ENCODE assay signal across 1 cellular context in the genomic region with DNA sequence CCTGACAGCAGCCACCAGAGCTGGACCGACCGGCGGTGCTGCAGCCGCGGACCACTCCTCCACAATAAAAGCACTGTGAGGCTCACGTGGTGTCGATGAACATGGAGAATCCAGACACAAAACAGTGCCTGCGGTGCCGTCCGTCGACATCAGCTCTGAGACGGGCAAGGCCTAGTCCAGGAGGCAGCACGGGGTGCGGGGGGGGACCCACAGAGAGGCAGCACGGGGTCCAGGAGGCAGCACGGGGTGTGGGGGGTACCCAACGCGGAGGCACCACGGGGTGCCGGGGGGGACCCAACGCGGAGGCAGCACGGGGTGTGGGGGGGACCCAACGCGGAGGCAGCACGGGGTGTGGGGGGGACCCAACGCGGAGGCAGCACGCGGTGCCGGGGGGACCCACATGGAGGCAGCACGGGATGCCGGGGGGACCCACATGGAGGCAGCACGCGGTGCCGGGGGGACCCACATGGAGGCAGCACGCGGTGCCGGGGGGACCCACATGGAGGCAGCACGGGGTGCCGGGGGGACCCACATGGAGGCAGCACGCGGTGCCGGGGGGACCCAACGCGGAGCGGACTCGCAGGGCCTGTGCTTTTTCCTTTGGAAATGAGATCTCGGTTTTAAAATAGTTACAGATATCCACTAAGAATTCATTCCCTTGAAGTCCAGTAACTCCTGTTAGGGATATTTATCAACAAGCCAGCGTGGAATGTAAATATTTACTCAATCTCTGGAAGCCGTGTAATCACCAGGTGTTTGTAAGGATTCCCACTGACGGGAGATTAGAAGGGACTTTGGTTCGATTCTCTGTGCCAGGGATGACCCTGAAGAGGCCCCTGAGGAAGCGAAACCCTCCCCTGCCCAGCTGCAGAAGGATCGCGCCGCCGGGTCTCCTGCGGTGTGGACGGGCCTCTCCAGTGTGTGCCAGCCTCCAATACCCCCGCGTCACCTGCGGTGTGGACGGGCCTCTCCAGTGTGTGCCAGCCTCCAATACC.
TF ChIP-seq lines count a peak whose summit lies in the region.

No MANE protein-coding gene starts in this region.

TF ChIP-seq in HepG2, 621 proteins besides CTCF, POLR2A, EP300 and RAD21 (continued from another document and continues in another):
- TF ChIP-seq, protein P1, sequence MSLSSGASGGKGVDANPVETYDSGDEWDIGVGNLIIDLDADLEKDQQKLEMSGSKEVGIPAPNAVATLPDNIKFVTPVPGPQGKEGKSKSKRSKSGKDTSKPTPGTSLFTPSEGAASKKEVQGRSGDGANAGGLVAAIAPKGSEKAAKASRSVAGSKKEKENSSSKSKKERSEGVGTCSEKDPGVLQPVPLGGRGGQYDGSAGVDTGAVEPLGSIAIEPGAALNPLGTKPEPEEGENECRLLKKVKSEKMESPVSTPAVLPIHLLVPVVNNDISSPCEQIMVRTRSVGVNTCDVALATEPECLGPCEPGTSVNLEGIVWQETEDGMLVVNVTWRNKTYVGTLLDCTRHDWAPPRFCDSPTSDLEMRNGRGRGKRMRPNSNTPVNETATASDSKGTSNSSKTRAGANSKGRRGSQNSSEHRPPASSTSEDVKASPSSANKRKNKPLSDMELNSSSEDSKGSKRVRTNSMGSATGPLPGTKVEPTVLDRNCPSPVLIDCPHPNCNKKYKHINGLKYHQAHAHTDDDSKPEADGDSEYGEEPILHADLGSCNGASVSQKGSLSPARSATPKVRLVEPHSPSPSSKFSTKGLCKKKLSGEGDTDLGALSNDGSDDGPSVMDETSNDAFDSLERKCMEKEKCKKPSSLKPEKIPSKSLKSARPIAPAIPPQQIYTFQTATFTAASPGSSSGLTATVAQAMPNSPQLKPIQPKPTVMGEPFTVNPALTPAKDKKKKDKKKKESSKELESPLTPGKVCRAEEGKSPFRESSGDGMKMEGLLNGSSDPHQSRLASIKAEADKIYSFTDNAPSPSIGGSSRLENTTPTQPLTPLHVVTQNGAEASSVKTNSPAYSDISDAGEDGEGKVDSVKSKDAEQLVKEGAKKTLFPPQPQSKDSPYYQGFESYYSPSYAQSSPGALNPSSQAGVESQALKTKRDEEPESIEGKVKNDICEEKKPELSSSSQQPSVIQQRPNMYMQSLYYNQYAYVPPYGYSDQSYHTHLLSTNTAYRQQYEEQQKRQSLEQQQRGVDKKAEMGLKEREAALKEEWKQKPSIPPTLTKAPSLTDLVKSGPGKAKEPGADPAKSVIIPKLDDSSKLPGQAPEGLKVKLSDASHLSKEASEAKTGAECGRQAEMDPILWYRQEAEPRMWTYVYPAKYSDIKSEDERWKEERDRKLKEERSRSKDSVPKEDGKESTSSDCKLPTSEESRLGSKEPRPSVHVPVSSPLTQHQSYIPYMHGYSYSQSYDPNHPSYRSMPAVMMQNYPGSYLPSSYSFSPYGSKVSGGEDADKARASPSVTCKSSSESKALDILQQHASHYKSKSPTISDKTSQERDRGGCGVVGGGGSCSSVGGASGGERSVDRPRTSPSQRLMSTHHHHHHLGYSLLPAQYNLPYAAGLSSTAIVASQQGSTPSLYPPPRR (CRISPR knock-in tag; IDR thresholded peaks at IDR 0.05; ENCODE audit: borderline replicate concordance): no peak
- TF ChIP-seq FOXO1 (CRISPR knock-in tag; IDR thresholded peaks at IDR 0.05) (0 out of 2 replicates have a peak, but pooled peaks have one; percentile 8), TBX3 (IDR thresholded peaks at IDR 0.05; ENCODE audit: borderline replicate concordance) (peak; percentile 24; the same call in 1 of the 2 replicates), DNMT1 (CRISPR knock-in tag; IDR thresholded peaks at IDR 0.05) (no peak), HOXA3 (CRISPR knock-in tag; IDR thresholded peaks at IDR 0.05) (peak; percentile 50; the same call in 1 of the 2 replicates), RFXAP (CRISPR knock-in tag; IDR thresholded peaks at IDR 0.05; ENCODE audit: borderline replicate concordance) (0 out of 2 replicates have a peak, but pooled peaks have one; percentile 38), RBFOX2 (IDR thresholded peaks at IDR 0.05; ENCODE audit: low read depth, low read length) (no peak), RARA (CRISPR knock-in tag; IDR thresholded peaks at IDR 0.05) (peak; percentile 33; the same call in 1 of the 2 replicates), GABPA (IDR thresholded peaks at IDR 0.05; ENCODE audit: low read depth, low read length) (peak; percentile 55), GABPA (CRISPR knock-in tag; IDR thresholded peaks at IDR 0.05; ENCODE audit: low read depth) (peak; percentile 44; the same call in 1 of the 2 replicates), ZSCAN30 (CRISPR knock-in tag; IDR thresholded peaks at IDR 0.05) (no peak), PHF21A (CRISPR knock-in tag; IDR thresholded peaks at IDR 0.05) (0 out of 2 replicates have a peak, but pooled peaks have one; percentile 21), RXRB (CRISPR knock-in tag; IDR thresholded peaks at IDR 0.05; ENCODE audit: borderline replicate concordance) (peak; percentile 32; the same call in 1 of the 2 replicates), TOE1 (CRISPR knock-in tag; IDR thresholded peaks at IDR 0.05) (no peak), CBX1 (IDR thresholded peaks at IDR 0.05; ENCODE audit: low read depth) (peak; percentile 42), ZBTB38 (CRISPR knock-in tag; IDR thresholded peaks at IDR 0.05) (peak; percentile 96), GABPB1 (CRISPR knock-in tag; IDR thresholded peaks at IDR 0.05) (peak; percentile 84), MED1 (CRISPR knock-in tag; IDR thresholded peaks at IDR 0.05) (peak; percentile 34; the same call in 1 of the 2 replicates), PHF20 (CRISPR knock-in tag; IDR thresholded peaks at IDR 0.05) (peak; percentile 51; the same call in 1 of the 2 replicates), KAT8 (CRISPR knock-in tag; IDR thresholded peaks at IDR 0.05) (peak; percentile 38; the same call in 1 of the 2 replicates), MYC (CRISPR knock-in tag; IDR thresholded peaks at IDR 0.05; ENCODE audit: borderline replicate concordance) (peak; percentile 69), HNRNPL (IDR thresholded peaks at IDR 0.05; ENCODE audit: low read depth, low read length) (0 out of 2 replicates have a peak, but pooled peaks have one; percentile 51), TAF1 (CRISPR knock-in tag; IDR thresholded peaks at IDR 0.05) (no peak), FOXA3 (CRISPR knock-in tag; IDR thresholded peaks at IDR 0.05) (peak; percentile 89), ZFX (CRISPR knock-in tag; IDR thresholded peaks at IDR 0.05; ENCODE audit: low read depth) (peak; percentile 48; the same call in 1 of the 2 replicates), BCL6 (CRISPR knock-in tag; IDR thresholded peaks at IDR 0.05) (peak; percentile 67), POGZ (CRISPR knock-in tag; IDR thresholded peaks at IDR 0.05) (0 out of 2 replicates have a peak, but pooled peaks have one; percentile 17), ZNF121 (CRISPR knock-in tag; IDR thresholded peaks at IDR 0.05) (peak; percentile 66; the same call in 1 of the 2 replicates), ZBTB3 (CRISPR knock-in tag; IDR thresholded peaks at IDR 0.05; ENCODE audit: borderline replicate concordance, low read depth) (no peak), ISL2 (CRISPR knock-in tag; IDR thresholded peaks at IDR 0.05) (peak; percentile 37; the same call in 1 of the 2 replicates)
- TF ChIP-seq, protein P2, sequence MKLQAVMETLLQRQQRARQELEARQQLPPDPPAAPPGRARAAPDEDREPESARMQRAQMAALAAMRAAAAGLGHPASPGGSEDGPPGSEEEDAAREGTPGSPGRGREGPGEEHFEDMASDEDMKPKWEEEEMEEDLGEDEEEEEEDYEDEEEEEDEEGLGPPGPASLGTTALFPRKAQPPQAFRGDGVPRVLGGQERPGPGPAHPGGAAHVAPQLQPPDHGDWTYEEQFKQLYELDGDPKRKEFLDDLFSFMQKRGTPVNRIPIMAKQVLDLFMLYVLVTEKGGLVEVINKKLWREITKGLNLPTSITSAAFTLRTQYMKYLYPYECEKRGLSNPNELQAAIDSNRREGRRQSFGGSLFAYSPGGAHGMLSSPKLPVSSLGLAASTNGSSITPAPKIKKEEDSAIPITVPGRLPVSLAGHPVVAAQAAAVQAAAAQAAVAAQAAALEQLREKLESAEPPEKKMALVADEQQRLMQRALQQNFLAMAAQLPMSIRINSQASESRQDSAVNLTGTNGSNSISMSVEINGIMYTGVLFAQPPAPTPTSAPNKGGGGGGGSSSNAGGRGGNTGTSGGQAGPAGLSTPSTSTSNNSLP (IDR thresholded peaks at IDR 0.05; ENCODE audit: low read depth, low read length): peak; percentile 14; the same call in 1 of the 2 replicates
- TF ChIP-seq, protein P3, sequence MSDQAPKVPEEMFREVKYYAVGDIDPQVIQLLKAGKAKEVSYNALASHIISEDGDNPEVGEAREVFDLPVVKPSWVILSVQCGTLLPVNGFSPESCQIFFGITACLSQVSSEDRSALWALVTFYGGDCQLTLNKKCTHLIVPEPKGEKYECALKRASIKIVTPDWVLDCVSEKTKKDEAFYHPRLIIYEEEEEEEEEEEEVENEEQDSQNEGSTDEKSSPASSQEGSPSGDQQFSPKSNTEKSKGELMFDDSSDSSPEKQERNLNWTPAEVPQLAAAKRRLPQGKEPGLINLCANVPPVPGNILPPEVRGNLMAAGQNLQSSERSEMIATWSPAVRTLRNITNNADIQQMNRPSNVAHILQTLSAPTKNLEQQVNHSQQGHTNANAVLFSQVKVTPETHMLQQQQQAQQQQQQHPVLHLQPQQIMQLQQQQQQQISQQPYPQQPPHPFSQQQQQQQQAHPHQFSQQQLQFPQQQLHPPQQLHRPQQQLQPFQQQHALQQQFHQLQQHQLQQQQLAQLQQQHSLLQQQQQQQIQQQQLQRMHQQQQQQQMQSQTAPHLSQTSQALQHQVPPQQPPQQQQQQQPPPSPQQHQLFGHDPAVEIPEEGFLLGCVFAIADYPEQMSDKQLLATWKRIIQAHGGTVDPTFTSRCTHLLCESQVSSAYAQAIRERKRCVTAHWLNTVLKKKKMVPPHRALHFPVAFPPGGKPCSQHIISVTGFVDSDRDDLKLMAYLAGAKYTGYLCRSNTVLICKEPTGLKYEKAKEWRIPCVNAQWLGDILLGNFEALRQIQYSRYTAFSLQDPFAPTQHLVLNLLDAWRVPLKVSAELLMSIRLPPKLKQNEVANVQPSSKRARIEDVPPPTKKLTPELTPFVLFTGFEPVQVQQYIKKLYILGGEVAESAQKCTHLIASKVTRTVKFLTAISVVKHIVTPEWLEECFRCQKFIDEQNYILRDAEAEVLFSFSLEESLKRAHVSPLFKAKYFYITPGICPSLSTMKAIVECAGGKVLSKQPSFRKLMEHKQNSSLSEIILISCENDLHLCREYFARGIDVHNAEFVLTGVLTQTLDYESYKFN (CRISPR knock-in tag; conservative IDR thresholded peaks at IDR 0.05): peak; percentile 75
- TF ChIP-seq, protein P4, sequence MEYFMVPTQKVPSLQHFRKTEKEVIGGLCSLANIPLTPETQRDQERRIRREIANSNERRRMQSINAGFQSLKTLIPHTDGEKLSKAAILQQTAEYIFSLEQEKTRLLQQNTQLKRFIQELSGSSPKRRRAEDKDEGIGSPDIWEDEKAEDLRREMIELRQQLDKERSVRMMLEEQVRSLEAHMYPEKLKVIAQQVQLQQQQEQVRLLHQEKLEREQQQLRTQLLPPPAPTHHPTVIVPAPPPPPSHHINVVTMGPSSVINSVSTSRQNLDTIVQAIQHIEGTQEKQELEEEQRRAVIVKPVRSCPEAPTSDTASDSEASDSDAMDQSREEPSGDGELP (IDR thresholded peaks at IDR 0.05; ENCODE audit: borderline replicate concordance, low read depth): peak; percentile 45; the same call in 1 of the 2 replicates
- TF ChIP-seq, protein P5, sequence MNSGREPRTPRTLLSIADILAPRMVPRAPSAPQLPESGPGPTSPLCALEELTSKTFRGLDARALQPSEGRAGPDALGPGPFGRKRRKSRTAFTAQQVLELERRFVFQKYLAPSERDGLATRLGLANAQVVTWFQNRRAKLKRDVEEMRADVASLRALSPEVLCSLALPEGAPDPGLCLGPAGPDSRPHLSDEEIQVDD (CRISPR knock-in tag; IDR thresholded peaks at IDR 0.05; ENCODE audit: borderline replicate concordance): no peak
- TF ChIP-seq, protein P6, sequence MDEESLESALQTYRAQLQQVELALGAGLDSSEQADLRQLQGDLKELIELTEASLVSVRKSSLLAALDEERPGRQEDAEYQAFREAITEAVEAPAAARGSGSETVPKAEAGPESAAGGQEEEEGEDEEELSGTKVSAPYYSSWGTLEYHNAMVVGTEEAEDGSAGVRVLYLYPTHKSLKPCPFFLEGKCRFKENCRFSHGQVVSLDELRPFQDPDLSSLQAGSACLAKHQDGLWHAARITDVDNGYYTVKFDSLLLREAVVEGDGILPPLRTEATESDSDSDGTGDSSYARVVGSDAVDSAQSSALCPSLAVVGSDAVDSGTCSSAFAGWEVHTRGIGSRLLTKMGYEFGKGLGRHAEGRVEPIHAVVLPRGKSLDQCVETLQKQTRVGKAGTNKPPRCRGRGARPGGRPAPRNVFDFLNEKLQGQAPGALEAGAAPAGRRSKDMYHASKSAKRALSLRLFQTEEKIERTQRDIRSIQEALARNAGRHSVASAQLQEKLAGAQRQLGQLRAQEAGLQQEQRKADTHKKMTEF (CRISPR knock-in tag; IDR thresholded peaks at IDR 0.05): 0 out of 2 replicates have a peak, but pooled peaks have one; percentile 21
- TF ChIP-seq, protein P7, sequence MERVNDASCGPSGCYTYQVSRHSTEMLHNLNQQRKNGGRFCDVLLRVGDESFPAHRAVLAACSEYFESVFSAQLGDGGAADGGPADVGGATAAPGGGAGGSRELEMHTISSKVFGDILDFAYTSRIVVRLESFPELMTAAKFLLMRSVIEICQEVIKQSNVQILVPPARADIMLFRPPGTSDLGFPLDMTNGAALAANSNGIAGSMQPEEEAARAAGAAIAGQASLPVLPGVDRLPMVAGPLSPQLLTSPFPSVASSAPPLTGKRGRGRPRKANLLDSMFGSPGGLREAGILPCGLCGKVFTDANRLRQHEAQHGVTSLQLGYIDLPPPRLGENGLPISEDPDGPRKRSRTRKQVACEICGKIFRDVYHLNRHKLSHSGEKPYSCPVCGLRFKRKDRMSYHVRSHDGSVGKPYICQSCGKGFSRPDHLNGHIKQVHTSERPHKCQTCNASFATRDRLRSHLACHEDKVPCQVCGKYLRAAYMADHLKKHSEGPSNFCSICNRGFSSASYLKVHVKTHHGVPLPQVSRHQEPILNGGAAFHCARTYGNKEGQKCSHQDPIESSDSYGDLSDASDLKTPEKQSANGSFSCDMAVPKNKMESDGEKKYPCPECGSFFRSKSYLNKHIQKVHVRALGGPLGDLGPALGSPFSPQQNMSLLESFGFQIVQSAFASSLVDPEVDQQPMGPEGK (CRISPR knock-in tag; IDR thresholded peaks at IDR 0.05): peak; percentile 48; the same call in 1 of the 2 replicates
- TF ChIP-seq, protein P8, sequence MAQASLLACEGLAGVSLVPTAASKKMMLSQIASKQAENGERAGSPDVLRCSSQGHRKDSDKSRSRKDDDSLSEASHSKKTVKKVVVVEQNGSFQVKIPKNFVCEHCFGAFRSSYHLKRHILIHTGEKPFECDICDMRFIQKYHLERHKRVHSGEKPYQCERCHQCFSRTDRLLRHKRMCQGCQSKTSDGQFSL (CRISPR knock-in tag; IDR thresholded peaks at IDR 0.05): 0 out of 2 replicates have a peak, but pooled peaks have one; percentile 52
- TF ChIP-seq, protein P9, sequence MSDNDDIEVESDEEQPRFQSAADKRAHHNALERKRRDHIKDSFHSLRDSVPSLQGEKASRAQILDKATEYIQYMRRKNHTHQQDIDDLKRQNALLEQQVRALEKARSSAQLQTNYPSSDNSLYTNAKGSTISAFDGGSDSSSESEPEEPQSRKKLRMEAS (IDR thresholded peaks at IDR 0.05): peak; percentile 74; the same call in 1 of the 2 replicates
